16 cellular contexts compared by ENCODE assay signal in genomic region chrX:6985537-6985936, GRCh38.
DNase-seq lines count a peak whose midpoint lies in the region; ATAC-seq, FAIRE-seq and TF ChIP-seq lines count a peak whose summit lies in the region.
"Had no signal": no experiment of that assay in that cellular context is flagged by ENCODE, and none has a peak within 500 bp of the region (broad histone marks: within the 10 kb centered on the region; RNA-seq: fewer than 3 reads in every experiment).

No MANE protein-coding gene starts in this region.

- TF ChIP-seq RAD21 in liver (IDR thresholded peaks at IDR 0.05): no peak

- H3K4me1 ChIP-seq in endodermal cell (ENCODE audit: control insufficient read depth, insufficient read depth, low read length) (peaks cover 4% of the 10 kb centered on the region), liver (ENCODE audit: control insufficient read depth in 4 of 4, insufficient read depth in 4 of 4, low read length in 3 of 4) (peaks cover 0 to 16% (median 4%) of the 10 kb centered on the region in 4 donors), transverse colon (peaks cover 0 to 6% (median 0%) of the 10 kb centered on the region in 4 donors)
- H3K4me1 ChIP-seq: BLaER1 had no signal

- TF ChIP-seq CTCF in endodermal cell (conservative IDR thresholded peaks at IDR 0.05) (no peak), liver (IDR thresholded peaks at IDR 0.05; ENCODE audit: low read depth, low read length, missing input control) (no peak), progenitor cell of endocrine pancreas (IDR thresholded peaks at IDR 0.05; ENCODE audit: unreplicated experiment) (no peak), transverse colon (IDR thresholded peaks at IDR 0.05) (no peak)

- H3K4me1 Mint-ChIP-seq in endodermal cell (peaks cover 53% of the 10 kb centered on the region), progenitor cell of endocrine pancreas (ENCODE audit: low read depth) (peaks cover 59% of the 10 kb centered on the region)
- H3K4me1 Mint-ChIP-seq: CD14-positive monocyte; CD4-positive, alpha-beta memory T cell had no signal

- no peak overlapping the region for H3K4me3 Mint-ChIP-seq in endodermal cell
- peak overlapping the region; percentile 39 for H3K4me3 Mint-ChIP-seq in progenitor cell of endocrine pancreas (ENCODE audit: low read depth)
- H3K4me3 Mint-ChIP-seq: CD14-positive monocyte; CD4-positive, alpha-beta memory T cell; H9 had no signal

- H3K9ac ChIP-seq in endodermal cell (ENCODE audit: extremely low read depth, low read length, poor library complexity, severe bottlenecking) (no peak overlapping the region), liver (ENCODE audit: low read depth in 1 of 2, low read length in 2 of 2) (no peak overlapping the region)
- H3K9ac ChIP-seq: BLaER1 had no signal

- intact Hi-C loops in transverse colon (cut with DNase I; ENCODE audit: low total_unique reads): no loop called here

- in situ Hi-C loops in transverse colon (cut with MboI; ENCODE audit: low pct_ligation_motif_present in 1 of 4, low pct_unique_long_range_greater_than_20kb in 1 of 4, low sequenced_read_pairs in 3 of 4): no loop called here

- H3K36me3 Mint-ChIP-seq in endodermal cell (ENCODE audit: low read depth) (no peaks in the 10 kb centered on the region), progenitor cell of endocrine pancreas (ENCODE audit: insufficient read depth) (peaks cover 4% of the 10 kb centered on the region)
- H3K36me3 Mint-ChIP-seq: CD14-positive monocyte; CD4-positive, alpha-beta memory T cell had no signal

- H3K27ac ChIP-seq in endodermal cell (ENCODE audit: low read depth, low read length) (no peak overlapping the region), liver (ENCODE audit: low read depth in 1 of 2, low read length in 2 of 2) (no peak overlapping the region), transverse colon (no peak overlapping the region)
- H3K27ac ChIP-seq: 22Rv1, BLaER1 had no signal

- TF ChIP-seq POLR2A in transverse colon (IDR thresholded peaks at IDR 0.05): no peak

- peak overlapping the region; percentile 71 for H3K27ac Mint-ChIP-seq in endodermal cell
- H3K27ac Mint-ChIP-seq in progenitor cell of endocrine pancreas: peak overlapping the region; percentile 98
- H3K27ac Mint-ChIP-seq: CD14-positive monocyte; CD4-positive, alpha-beta memory T cell had no signal

- no peak for ATAC-seq in GM18870 (IDR thresholded peaks at IDR 0.05; ENCODE audit: unreplicated experiment)

- H3K36me3 ChIP-seq in endodermal cell (ENCODE audit: control insufficient read depth, insufficient read depth, low read length) (no peaks in the 10 kb centered on the region), liver (ENCODE audit: control insufficient read depth in 4 of 4, insufficient read depth in 3 of 4, low read depth in 1 of 4, low read length in 3 of 4) (no peaks in the 10 kb centered on the region), transverse colon (no peaks in the 10 kb centered on the region)
- H3K36me3 ChIP-seq: BLaER1 had no signal

- DNase-seq in GM19239 (ENCODE audit: insufficient read length, low spot score) (no peak), endodermal cell (no peak), progenitor cell of endocrine pancreas (ENCODE audit: low spot score, unreplicated experiment) (no peak), transverse colon (no peak)
- no peak for DNase-seq in activated CD4-positive, alpha-beta T cell treated with anti-CD3 and anti-CD28 coated beads for 48 hours
- DNase-seq: Calu3, DMS79 treated with DMSO at 0.1 percent for 48 hours, GF-D8, H9 had no signal

- TF ChIP-seq EP300 in transverse colon (IDR thresholded peaks at IDR 0.05; ENCODE audit: low read depth): no peak

- peak; percentile 69 for FAIRE-seq in GM19239 (lab: Jason Lieb, UNC)
- FAIRE-seq: H1 had no signal

- H3K9me3 Mint-ChIP-seq in endodermal cell: no peaks in the 10 kb centered on the region
- H3K9me3 Mint-ChIP-seq in progenitor cell of endocrine pancreas (ENCODE audit: low read depth): peaks cover 12% of the 10 kb centered on the region
- H3K9me3 Mint-ChIP-seq: H9 had no signal

- H3K27me3 ChIP-seq in endodermal cell (ENCODE audit: control insufficient read depth, insufficient read depth, low read length, poor library complexity, severe bottlenecking) (no peaks in the 10 kb centered on the region), liver (ENCODE audit: control insufficient read depth in 4 of 4, insufficient read depth in 4 of 4, low read length in 3 of 4) (no peaks in the 10 kb centered on the region), transverse colon (no peaks in the 10 kb centered on the region)
- H3K27me3 ChIP-seq: BLaER1 had no signal

- H3K9me3 ChIP-seq in endodermal cell (ENCODE audit: control insufficient read depth, low read length) (no peaks in the 10 kb centered on the region), liver (ENCODE audit: control insufficient read depth in 4 of 4, low read length in 3 of 4) (no peaks in the 10 kb centered on the region), transverse colon (no peaks in the 10 kb centered on the region)
- H3K9me3 ChIP-seq: BLaER1 had no signal

- H3K27me3 Mint-ChIP-seq in endodermal cell (ENCODE audit: insufficient read depth) (no peaks in the 10 kb centered on the region), progenitor cell of endocrine pancreas (no peaks in the 10 kb centered on the region)
- H3K27me3 Mint-ChIP-seq: CD4-positive, alpha-beta memory T cell had no signal

- WGBS in endodermal cell (ENCODE audit: insufficient coverage in 1 of 2, insufficient read length in 1 of 2), 2 experiments: 94 to 100% methylated on average over 1 to 7 of the region's 7 CpGs
- WGBS in liver: 45% methylated on average over 7 of the region's 7 CpGs
- 79% methylated on average over 7 of the region's 7 CpGs; no CpG with 5 or more reads in 1 of the 2 donors for WGBS in transverse colon (ENCODE audit: low coverage in 1 of 2), 2 donors

- H3K4me3 ChIP-seq in endodermal cell (ENCODE audit: low read length) (no peak overlapping the region), liver (ENCODE audit: low read depth in 1 of 3, low read length in 3 of 3) (no peak overlapping the region), transverse colon (no peak overlapping the region)
- H3K4me3 ChIP-seq: BLaER1 had no signal

TF ChIP-seq in liver, 16 proteins besides CTCF, POLR2A, EP300 and RAD21:
- TF ChIP-seq JUND (IDR thresholded peaks at IDR 0.05) (no peak), HNF4A (conservative IDR thresholded peaks at IDR 0.05) (no peak), REST (IDR thresholded peaks at IDR 0.05) (peak; percentile 81)
